ENCODE assay signal across 7 cellular contexts in the genomic region with DNA sequence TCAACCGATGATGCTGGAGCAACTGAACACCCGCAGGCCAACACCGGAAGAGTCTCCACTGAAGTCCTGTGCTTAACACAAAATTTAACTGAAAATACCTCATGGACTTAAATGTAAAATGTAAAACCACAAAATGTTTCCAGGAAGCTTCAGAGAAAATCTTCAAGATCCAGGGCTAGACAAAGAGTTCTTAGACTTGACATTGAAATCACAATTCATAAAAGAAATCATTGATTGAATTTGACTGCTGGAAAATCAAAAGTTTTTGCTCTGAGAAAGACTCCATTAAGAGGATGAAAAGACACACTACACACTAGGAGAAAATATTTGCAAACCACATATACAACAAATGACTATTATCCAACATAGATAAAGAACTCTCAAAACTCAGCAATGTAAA.
"Had no signal": no experiment of that assay in that cellular context is flagged by ENCODE, and none has a peak within 500 bp of the region (broad histone marks: within the 10 kb centered on the region; RNA-seq: fewer than 3 reads in every experiment).

No MANE protein-coding gene starts in this region.

- ATAC-seq: HCT116, K562 had no signal

- DNase-seq: GM23248, GOT3, H7, HFFc6, IMR-90 had no signal
